In genomic region chr4:175325230-175325629, GRCh38 we compare ENCODE assay signal across 19 cellular contexts.
DNase-seq lines count a peak whose midpoint lies in the region; ATAC-seq and TF ChIP-seq lines count a peak whose summit lies in the region.
"Had no signal": no experiment of that assay in that cellular context is flagged by ENCODE, and none has a peak within 500 bp of the region (broad histone marks: within the 10 kb centered on the region; RNA-seq: fewer than 3 reads in every experiment).

No MANE protein-coding gene starts in this region.

- no peak overlapping the region for H3K27ac Mint-ChIP-seq in stimulated activated naive B cell treated with anti-CD40 and anti-IgM and Interleukin-4, amounts not matched to agents 10 μg/mL and 1 μg/mL and 100 μg/mL, for 72 hours

- no peaks in the 10 kb centered on the region for H3K9me2 ChIP-seq in HCT116 (ENCODE audit: insufficient read depth)

- ATAC-seq in HCT116: no peak
- no peak for ATAC-seq in GM19351 (IDR thresholded peaks at IDR 0.05; ENCODE audit: unreplicated experiment)
- no peak for ATAC-seq in stimulated activated naive B cell treated with anti-CD40 and anti-IgM and Interleukin-4, amounts not matched to agents 10 μg/mL and 1 μg/mL and 100 μg/mL, for 72 hours (replicated peaks)
- ATAC-seq: A549, K562 had no signal

- H3K27me3 Mint-ChIP-seq in stimulated activated naive B cell treated with anti-CD40 and anti-IgM and Interleukin-4, amounts not matched to agents 10 μg/mL and 1 μg/mL and 100 μg/mL, for 72 hours: no peaks in the 10 kb centered on the region

- in situ Hi-C loops in astrocyte of the cerebellum (cut with HindIII; ENCODE audit: low sequenced_read_pairs): no loop called here

- no peak for TF ChIP-seq CTCF in HCT116 (IDR thresholded peaks at IDR 0.05 in 2 of 3, conservative IDR thresholded peaks at IDR 0.05 in 1 of 3; ENCODE audit: borderline replicate concordance in 1 of 3, insufficient read depth in 1 of 3, low read depth in 2 of 3, low read length in 2 of 3)
- TF ChIP-seq CTCF in astrocyte of the cerebellum (IDR thresholded peaks at IDR 0.05; ENCODE audit: low read depth, low read length, missing control alignments): no peak
- no peak for TF ChIP-seq CTCF in RWPE1 (conservative IDR thresholded peaks at IDR 0.05; ENCODE audit: low read depth)
- no peak for TF ChIP-seq CTCF in left ventricle myocardium inferior (IDR thresholded peaks at IDR 0.05; ENCODE audit: borderline replicate concordance)

- H3K4me3 ChIP-seq in HCT116 (replicated peaks in 1 of 2; ENCODE audit: low read depth in 1 of 2, low read length in 2 of 2) (no peak overlapping the region), astrocyte of the cerebellum (ENCODE audit: low read depth, low read length) (no peak overlapping the region), left ventricle myocardium inferior (no peak overlapping the region)
- H3K4me3 ChIP-seq: A549, HAP-1, K562, PC-9 had no signal

- RAD21 ChIA-PET in HCT116 (lab: Charles Lee; ENCODE audit: low non-redundant PET in 1 of 2, low total read pairs in 2 of 2, uncharacterized antibody in 2 of 2, unreplicated experiment in 2 of 2): no interaction called here

- H3K27ac ChIP-seq in HCT116 (ENCODE audit: low read depth, low read length) (no peak overlapping the region), RWPE1 (no peak overlapping the region), left ventricle myocardium inferior (replicated peaks) (no peak overlapping the region)
- H3K27ac ChIP-seq: A549, C4-2B, HL-60, PC-9 had no signal

- intact Hi-C loops in HCT116 (cut with micrococcal nuclease): no loop called here
- intact Hi-C loops in left ventricle myocardium inferior (cut with micrococcal nuclease): no loop called here

- H3K27me3 ChIP-seq in HCT116 (ENCODE audit: insufficient read depth, low read length) (no peaks in the 10 kb centered on the region), left ventricle myocardium inferior (ENCODE audit: low read depth) (no peaks in the 10 kb centered on the region)

- POLR2A ChIA-PET in HCT116 (lab: Charles Lee): interaction anchor here (0.6 kb wide), 1 partner anchor 22 kb away, joined by 4 read pairs; no protein-coding TSS in a partner anchor
- POLR2A ChIA-PET in RWPE1 (lab: Yijun Ruan, JAX; ENCODE audit: low non-redundant PET): no interaction called here

- no peak overlapping the region for H3K4me2 ChIP-seq in HCT116 (ENCODE audit: low read length)
- H3K4me2 ChIP-seq: A549, PC-9 had no signal

- H3K36me3 ChIP-seq in HCT116 (ENCODE audit: control insufficient read depth in 1 of 2, insufficient read depth in 2 of 2, low read length in 2 of 2): no peaks in the 10 kb centered on the region
- no peaks in the 10 kb centered on the region for H3K36me3 ChIP-seq in left ventricle myocardium inferior
- H3K36me3 ChIP-seq: HAP-1 had no signal

- H3K4me1 Mint-ChIP-seq in stimulated activated naive B cell treated with anti-CD40 and anti-IgM and Interleukin-4, amounts not matched to agents 10 μg/mL and 1 μg/mL and 100 μg/mL, for 72 hours: no peaks in the 10 kb centered on the region

- no peak for TF ChIP-seq POLR2A in HCT116 (IDR thresholded peaks at IDR 0.05; ENCODE audit: borderline replicate concordance, extremely low read depth, insufficient read depth, insufficient read length)

- H4K20me1 ChIP-seq in HCT116 (ENCODE audit: insufficient read depth): no peaks in the 10 kb centered on the region

- CTCF ChIA-PET in HCT116 (lab: Charles Lee) (no interaction called here), RWPE1 (lab: Yijun Ruan, JAX) (no interaction called here)

- TF ChIP-seq RAD21 in HCT116 (IDR thresholded peaks at IDR 0.05; ENCODE audit: low read depth): no peak

- no peak overlapping the region for H3K9ac ChIP-seq in HCT116 (ENCODE audit: low read length)

- peaks cover 0 to 9% of the 10 kb centered on the region in 2 experiments; a peak in 1 of 4 replicates for H3K4me1 ChIP-seq in HCT116 (ENCODE audit: control insufficient read depth in 1 of 2, insufficient read depth in 2 of 2, low read length in 2 of 2)
- H3K4me1 ChIP-seq in left ventricle myocardium inferior: no peaks in the 10 kb centered on the region
- H3K4me1 ChIP-seq: HAP-1 had no signal

- H3K4me3 Mint-ChIP-seq in stimulated activated naive B cell treated with anti-CD40 and anti-IgM and Interleukin-4, amounts not matched to agents 10 μg/mL and 1 μg/mL and 100 μg/mL, for 72 hours: no peak overlapping the region

- BruUV-seq in HCT116 (replicated peaks; lab: Mats Ljungman, UMichigan): no TSS peak

- no peak overlapping the region for H2AFZ ChIP-seq in HCT116 (ENCODE audit: low read depth, low read length, poor library complexity, severe bottlenecking)
- H2AFZ ChIP-seq: PC-9 had no signal

- peaks cover 0 to 3% of the 10 kb centered on the region in 2 donors for H3K9me3 Mint-ChIP-seq in stimulated activated naive B cell treated with anti-CD40 and anti-IgM and Interleukin-4, amounts not matched to agents 10 μg/mL and 1 μg/mL and 100 μg/mL, for 72 hours

- no peaks in the 10 kb centered on the region for H3K36me3 Mint-ChIP-seq in stimulated activated naive B cell treated with anti-CD40 and anti-IgM and Interleukin-4, amounts not matched to agents 10 μg/mL and 1 μg/mL and 100 μg/mL, for 72 hours

- DNase-seq in A172 (ENCODE audit: low spot score) (peak; percentile 32), HCT116 (ENCODE audit: low read depth, low spot score) (no peak), astrocyte of the cerebellum (ENCODE audit: low read depth) (peak; percentile 1), iris pigment epithelial cell (ENCODE audit: low read depth) (peak; percentile 64), RWPE1 (ENCODE audit: low spot score) (no peak), left ventricle myocardium inferior (no peak)
- no peak for DNase-seq in stimulated activated naive B cell treated with anti-CD40 and anti-IgM and Interleukin-4, amounts not matched to agents 10 μg/mL and 1 μg/mL and 100 μg/mL, for 72 hours
- DNase-seq: DMS153, NCI-H1417 treated with DMSO at 0.1 percent for 48 hours, NCI-H1930, NCI-H446, NCI-H69, PC-9 had no signal

- H3K9me3 ChIP-seq in HCT116 (ENCODE audit: control insufficient read depth in 1 of 2, insufficient read depth in 1 of 2, low read depth in 1 of 2, low read length in 2 of 2) (no peaks in the 10 kb centered on the region), left ventricle myocardium inferior (replicated peaks) (no peaks in the 10 kb centered on the region)
- H3K9me3 ChIP-seq: A549, HAP-1 had no signal

- H3K79me2 ChIP-seq in HCT116 (ENCODE audit: insufficient read depth, low read length): no peaks in the 10 kb centered on the region

TF ChIP-seq in HCT116, 20 proteins besides CTCF, POLR2A, EP300 and RAD21:
- TF ChIP-seq REST (IDR thresholded peaks at IDR 0.05; ENCODE audit: low read depth) (peak; percentile 3; the same call in 1 of the 2 replicates), EGR1 (IDR thresholded peaks at IDR 0.05; ENCODE audit: low read depth) (no peak), FOSL1 (IDR thresholded peaks at IDR 0.05; ENCODE audit: low read depth) (no peak), JUND (IDR thresholded peaks at IDR 0.05) (no peak), ZFX (IDR thresholded peaks at IDR 0.05) (no peak)
TF ChIP-seq in HCT116: peak in this region for 1.

Comparison
In these comparisons a context has a peak if more than half of its experiments do, and no peak if none do; other contexts are left out.
1. DNase-seq: peak in A172 (single experiment), astrocyte of the cerebellum (single experiment) and iris pigment epithelial cell (single experiment); none in HCT116 (single experiment), RWPE1 (single experiment), left ventricle myocardium inferior (single experiment) and stimulated activated naive B cell treated with anti-CD40 and anti-IgM and Interleukin-4, amounts not matched to agents 10 μg/mL and 1 μg/mL and 100 μg/mL, for 72 hours (single experiment).